ENCODE assay signal across 8 cellular contexts in the genomic region with DNA sequence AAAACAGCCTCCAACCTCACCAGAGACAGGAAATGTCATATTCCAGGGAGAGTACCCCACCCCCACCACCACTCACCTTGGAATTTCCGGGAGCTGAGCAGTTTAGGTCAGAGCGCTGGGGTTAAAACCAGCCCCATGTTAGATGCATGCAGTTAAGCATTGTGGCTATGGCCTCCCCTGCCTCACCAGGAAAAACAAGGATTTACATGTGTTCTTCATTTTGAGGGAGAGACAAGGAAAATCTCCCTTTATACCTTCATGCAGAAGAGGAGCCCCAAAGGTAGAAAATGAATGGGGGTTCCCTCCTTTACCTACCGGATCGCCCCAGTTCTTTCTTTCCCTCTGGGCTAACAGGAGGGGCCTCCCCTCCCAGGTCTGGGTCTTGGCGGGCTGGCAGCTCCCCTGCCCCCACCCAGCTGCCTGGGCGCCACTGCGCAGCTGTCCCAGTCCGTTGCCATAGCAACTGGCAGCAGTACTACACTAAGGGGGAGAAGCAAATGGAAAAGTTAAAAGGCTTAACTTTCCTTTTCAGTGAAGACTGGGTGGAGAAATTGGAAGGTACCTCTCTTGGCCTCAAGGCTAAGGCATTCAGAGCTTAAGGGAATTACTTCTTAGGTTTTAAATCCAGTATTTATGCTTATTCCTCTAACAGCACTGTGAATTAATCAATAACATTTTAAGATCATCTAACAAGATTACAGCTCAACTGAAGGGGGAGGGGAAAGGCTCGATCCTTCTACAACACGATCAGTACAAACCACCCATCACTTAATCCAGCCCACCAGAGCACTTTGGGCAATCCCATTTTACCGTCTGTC. TPM values are rescaled to one million over a fixed set of nuclear protein-coding genes. Genes with fewer than 3 reads are reported as not detected.
DNase-seq lines count a peak whose midpoint lies in the region; ATAC-seq, FAIRE-seq and TF ChIP-seq lines count a peak whose summit lies in the region.

No MANE protein-coding gene starts in this region.

- H3K4me3 ChIP-seq in Loucy (ENCODE audit: low read length, poor library complexity, severe bottlenecking) (peak overlapping the region; percentile 20), astrocyte (ENCODE audit: insufficient read depth, low read depth, low read length) (peak overlapping the region; percentile 56), right atrium auricular region (peak overlapping the region; percentile 40 to 54)

- peaks cover 4% of the 10 kb centered on the region for H4K20me1 ChIP-seq in Loucy (ENCODE audit: insufficient read depth, low read length, poor library complexity, severe bottlenecking)
- no peaks in the 10 kb centered on the region for H4K20me1 ChIP-seq in astrocyte (ENCODE audit: insufficient read depth, low read length)

- no peak for FAIRE-seq in astrocyte (lab: Jason Lieb, UNC)

- H3K9me2 ChIP-seq in Loucy (replicated peaks; ENCODE audit: low read depth, low read length) = no peaks in the 10 kb centered on the region

- peak overlapping the region; percentile 50 for H3K4me2 ChIP-seq in Loucy (ENCODE audit: low read depth, low read length, poor library complexity, severe bottlenecking)
- H3K4me2 ChIP-seq in astrocyte (ENCODE audit: low read length) = peak overlapping the region; percentile 93

- H3K4me3 Mint-ChIP-seq in astrocyte (ENCODE audit: unreplicated experiment) = peak overlapping the region; percentile 77

- no peaks in the 10 kb centered on the region for H3K9me3 Mint-ChIP-seq in astrocyte (ENCODE audit: unreplicated experiment)

- peak overlapping the region; percentile 100 for H3K27ac Mint-ChIP-seq in astrocyte (ENCODE audit: unreplicated experiment)

- H3K9me3 ChIP-seq in Loucy (ENCODE audit: insufficient read depth, low read depth, low read length) = no peaks in the 10 kb centered on the region
- H3K9me3 ChIP-seq in astrocyte (ENCODE audit: insufficient read depth, low read depth, low read length) = no peaks in the 10 kb centered on the region
- H3K9me3 ChIP-seq in right atrium auricular region = no peaks in the 10 kb centered on the region

- ATAC-seq in GM21576 (IDR thresholded peaks at IDR 0.05; ENCODE audit: unreplicated experiment) = peak; percentile 67

- H3K27ac ChIP-seq in astrocyte (ENCODE audit: low read depth, low read length) = peak overlapping the region; percentile 97
- H3K27ac ChIP-seq in right atrium auricular region = peak overlapping the region; percentile 76 to 86

- DNase-seq in COLO668 (lab: John Stamatoyannopoulos, UW; ENCODE audit: unreplicated experiment) (peak; percentile 79), SK-N-DZ (ENCODE audit: low spot score) (peak; percentile 96), astrocyte (ENCODE audit: low read depth) (peak; percentile 78), right atrium auricular region (ENCODE audit: low spot score) (peak; percentile 72), pons (ENCODE audit: low spot score) (peak; percentile 92), NK-92 (lab: John Stamatoyannopoulos, UW; ENCODE audit: unreplicated experiment) (no peak)

- TF ChIP-seq CTCF in Loucy (conservative IDR thresholded peaks at IDR 0.05; ENCODE audit: low read length) = no peak
- TF ChIP-seq CTCF in astrocyte (IDR thresholded peaks at IDR 0.05; ENCODE audit: insufficient read depth, low read depth, low read length) = no peak
- TF ChIP-seq CTCF in right atrium auricular region (IDR thresholded peaks at IDR 0.05) = no peak

- H3K79me2 ChIP-seq in Loucy (ENCODE audit: insufficient read depth, low read length) (peaks cover 10% of the 10 kb centered on the region), astrocyte (ENCODE audit: insufficient read depth, low read length) (peaks cover 69% of the 10 kb centered on the region)

- no peaks in the 10 kb centered on the region for H3K36me3 Mint-ChIP-seq in astrocyte (ENCODE audit: low read depth, unreplicated experiment)

- H3F3A ChIP-seq in Loucy (ENCODE audit: low read depth) = no peaks in the 10 kb centered on the region; the same call in 1 of the 2 replicates

- H3K4me1 ChIP-seq in Loucy (ENCODE audit: insufficient read depth, low read length, poor library complexity, severe bottlenecking) (peaks cover 21% of the 10 kb centered on the region), astrocyte (ENCODE audit: insufficient read depth, low read length) (peaks cover 58% of the 10 kb centered on the region), right atrium auricular region (peaks cover 0 to 46% of the 10 kb centered on the region in 2 donors)

- peaks cover 25% of the 10 kb centered on the region; the same call in 1 of the 2 replicates for H3K36me3 ChIP-seq in Loucy (ENCODE audit: insufficient read depth, low read length)
- H3K36me3 ChIP-seq in astrocyte (ENCODE audit: insufficient read depth, low read length) = peaks cover 17% of the 10 kb centered on the region
- peaks cover 23% of the 10 kb centered on the region for H3K36me3 ChIP-seq in right atrium auricular region

- H3K27me3 ChIP-seq in Loucy (ENCODE audit: insufficient read depth, low read length, poor library complexity, severe bottlenecking) (no peaks in the 10 kb centered on the region), astrocyte (ENCODE audit: insufficient read depth, low read length) (no peaks in the 10 kb centered on the region), right atrium auricular region (no peaks in the 10 kb centered on the region)

- no peak overlapping the region for H2AFZ ChIP-seq in Loucy (ENCODE audit: low read length)
- peak overlapping the region; percentile 19 for H2AFZ ChIP-seq in astrocyte (ENCODE audit: low read depth, low read length)

- H3K9ac ChIP-seq in Loucy (ENCODE audit: low read depth, low read length, poor library complexity, severe bottlenecking) (peak overlapping the region; percentile 28), astrocyte (ENCODE audit: low read length) (peak overlapping the region; percentile 90)

- H3K4me1 Mint-ChIP-seq in astrocyte (ENCODE audit: low read depth, unreplicated experiment) = peaks cover 45% of the 10 kb centered on the region

- no peaks in the 10 kb centered on the region for H3K27me3 Mint-ChIP-seq in astrocyte (ENCODE audit: low read depth, unreplicated experiment)

RNA-seq across cellular contexts. Expression of gene CBX5, which starts 20.5 kb away (rescaled TPM):
- 64.8 and 65.8 TPM in 2 replicates for polyA plus RNA-seq in SK-N-DZ (2014; cell fraction: cytosol; rRNA removed)
- polyA plus RNA-seq in SK-N-DZ (2014; cell fraction: nucleus; rRNA removed) = 27.8 and 50.7 TPM in 2 replicates
- total RNA-seq in astrocyte (99.9 and 111 TPM in 2 replicates), right atrium auricular region (10 to 100 TPM; 33.0 to 33.9 TPM)

RNA-seq across cellular contexts. Expression of gene HNRNPA1, which starts 21.1 kb away (rescaled TPM):
- polyA plus RNA-seq in SK-N-DZ (2014; cell fraction: cytosol; rRNA removed) = 1,254 and 1,728 TPM in 2 replicates
- 616 and 1,253 TPM in 2 replicates for polyA plus RNA-seq in SK-N-DZ (2014; cell fraction: nucleus; rRNA removed)
- total RNA-seq in astrocyte (484 and 612 TPM in 2 replicates), right atrium auricular region (100 to 1,000 TPM; 237 to 404 TPM)

RNA-seq across cellular contexts. Expression of gene NFE2, which starts 41.4 kb away (rescaled TPM):
- 0.15 and 0.51 TPM in 2 replicates for polyA plus RNA-seq in SK-N-DZ (2014; cell fraction: cytosol; rRNA removed)
- polyA plus RNA-seq in SK-N-DZ (2014; cell fraction: nucleus; rRNA removed) = 0.47 TPM in 1 of 2 replicates, not detected in the other
- 0.29 and 0.41 TPM in 2 replicates for total RNA-seq in astrocyte
- total RNA-seq in right atrium auricular region = 1 to 10 TPM; 1.1 to 2.9 TPM
